Comparison of ENCODE assay signal across 23 cellular contexts in genomic region chr14:90457191-90457590, GRCh38.
"Had no signal": no experiment of that assay in that cellular context is flagged by ENCODE, and none has a peak within 500 bp of the region (broad histone marks: within the 10 kb centered on the region; RNA-seq: fewer than 3 reads in every experiment).

No MANE protein-coding gene starts in this region.

- H3K27ac ChIP-seq: coronary artery, esophagus muscularis mucosa, foreskin keratinocyte, gastroesophageal sphincter, heart left ventricle, hepatocyte, left ventricle myocardium inferior, lower lobe of right lung had no signal

- H3K27ac Mint-ChIP-seq: effector memory CD8-positive, alpha-beta T cell; endodermal cell; mesothelial cell of epicardium had no signal

- H3K9me3 Mint-ChIP-seq: effector memory CD8-positive, alpha-beta T cell; endodermal cell; immature natural killer cell; mesothelial cell of epicardium had no signal

- H3K4me3 ChIP-seq: coronary artery, esophagus muscularis mucosa, gastroesophageal sphincter, heart left ventricle, hepatocyte, left ventricle myocardium inferior, lower lobe of right lung, mucosa of descending colon had no signal

- H3K4me3 Mint-ChIP-seq: effector memory CD8-positive, alpha-beta T cell; endodermal cell; immature natural killer cell; mesothelial cell of epicardium had no signal

- H3K36me3 Mint-ChIP-seq: immature natural killer cell, mesothelial cell of epicardium had no signal

- H3K36me3 ChIP-seq: esophagus muscularis mucosa, gastroesophageal sphincter, heart left ventricle, left ventricle myocardium inferior, lower lobe of right lung had no signal

- DNase-seq: dermis blood vessel endothelial cell; effector CD8-positive, alpha-beta T cell; effector memory CD8-positive, alpha-beta T cell; endodermal cell; foreskin keratinocyte; heart left ventricle; immature natural killer cell; islet precursor cell; kidney; kidney glomerular epithelial cell; left colon; left ventricle myocardium inferior; lower lobe of right lung; mesenchymal stem cell; mucosa of descending colon had no signal

- H3K27me3 ChIP-seq: esophagus muscularis mucosa, gastroesophageal sphincter, heart left ventricle, hepatocyte had no signal

- FAIRE-seq: endometrium, endothelial cell of umbilical vein, frontal cortex, kidney had no signal

- H3K79me2 ChIP-seq: hepatocyte had no signal

- H3K9me3 ChIP-seq: esophagus muscularis mucosa, gastroesophageal sphincter, heart left ventricle, left ventricle myocardium inferior, lower lobe of right lung, mucosa of descending colon had no signal

- H3K4me1 Mint-ChIP-seq: immature natural killer cell had no signal

- H2AFZ ChIP-seq: hepatocyte had no signal

- H3K4me2 ChIP-seq: hepatocyte had no signal
